8 cellular contexts compared by ENCODE assay signal in the genomic region with DNA sequence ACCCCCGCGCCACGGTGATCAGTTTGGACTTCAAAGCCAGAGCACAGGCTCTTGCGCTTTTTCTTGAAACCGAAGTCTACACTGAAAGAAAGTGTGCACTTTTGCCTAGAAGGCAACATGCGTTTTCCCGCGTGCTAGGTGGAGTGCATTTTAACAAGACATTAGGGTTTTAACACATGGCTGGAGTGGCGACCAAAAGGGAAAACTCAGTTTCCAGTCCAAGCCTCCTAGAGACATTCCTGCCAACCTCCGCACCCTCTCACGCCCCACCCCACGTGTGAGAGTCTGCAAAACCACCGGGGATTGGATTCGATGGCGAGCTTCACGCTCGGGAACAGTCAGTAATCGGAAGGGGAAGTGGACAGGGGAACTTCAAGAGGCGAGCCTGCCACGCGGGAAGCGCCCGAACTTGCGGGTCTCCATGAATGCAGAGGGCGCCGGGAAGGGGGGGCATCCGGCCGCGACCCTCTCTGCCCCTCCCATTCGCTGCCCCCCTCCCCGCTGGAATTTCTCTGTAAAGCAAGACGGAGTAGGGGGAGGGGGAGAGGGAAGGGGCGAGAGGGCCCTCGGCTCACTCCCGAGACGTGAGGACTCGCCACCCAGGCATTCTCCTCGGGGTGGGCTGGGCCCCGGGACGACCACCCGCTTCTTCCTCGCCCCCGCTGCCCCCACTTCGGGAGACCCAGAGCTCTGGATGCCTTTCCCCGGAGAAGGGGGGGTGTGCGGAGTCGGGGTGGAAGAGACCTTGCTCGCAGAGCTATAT. TPM values are rescaled to one million over a fixed set of nuclear protein-coding genes. Genes with fewer than 3 reads are reported as not detected.
DNase-seq lines count a peak whose midpoint lies in the region; ATAC-seq, FAIRE-seq and TF ChIP-seq lines count a peak whose summit lies in the region.

No MANE protein-coding gene starts in this region.

- intact Hi-C loops in lower leg skin (cut with DNase I; ENCODE audit: low total_unique reads) = loop anchor here (5.0 to 10.0 kb wide), 3 partner anchors 276 to 496 kb away; no protein-coding TSS in a partner anchor

- H3K4me3 Mint-ChIP-seq in T-helper 2 cell treated with Interferon-gamma antibody and Interleukin-4, amounts not matched to agents 5 μg/mL and 100 μg/mL, for 36 hours = peak overlapping the region; percentile 93
- H3K4me3 Mint-ChIP-seq in central memory CD8-positive, alpha-beta T cell = peak overlapping the region; percentile 95

- DNase-seq in GM18507 (ENCODE audit: extremely low spot score, insufficient read length, low read depth) (no peak), lower leg skin (ENCODE audit: low spot score in 2 of 2) (peak; percentile 35 to 93), NCI-H345 treated with DMSO at 0.1 percent for 48 hours (lab: John Stamatoyannopoulos, UW; ENCODE audit: unreplicated experiment) (no peak), HCEC 1CT (no peak), A172 (ENCODE audit: low spot score) (no peak)
- DNase-seq in T-helper 2 cell treated with Interferon-gamma antibody and Interleukin-4, amounts not matched to agents 5 μg/mL and 100 μg/mL, for 36 hours (ENCODE audit: low spot score) = peak; percentile 50
- no peak for DNase-seq in central memory CD8-positive, alpha-beta T cell (ENCODE audit: low spot score in 2 of 2)
- DNase-seq in stimulated activated CD8-positive, alpha-beta memory T cell treated with anti-CD3 and anti-CD28 coated beads, Interleukin-7, amount 100 ng/mL, for 4 hours (ENCODE audit: low read depth in 2 of 2) = peak; percentile 36 to 49

- peaks cover 23% of the 10 kb centered on the region for H3K4me1 Mint-ChIP-seq in T-helper 2 cell treated with Interferon-gamma antibody and Interleukin-4, amounts not matched to agents 5 μg/mL and 100 μg/mL, for 36 hours (ENCODE audit: low read depth)
- peaks cover 41% of the 10 kb centered on the region for H3K4me1 Mint-ChIP-seq in central memory CD8-positive, alpha-beta T cell

- peak overlapping the region; percentile 10 for H3K4me3 ChIP-seq in lower leg skin (ENCODE audit: low read depth, poor library complexity, severe bottlenecking)

- TF ChIP-seq POLR2A in lower leg skin (IDR thresholded peaks at IDR 0.05) = no peak

- no peak for ATAC-seq in central memory CD8-positive, alpha-beta T cell (replicated peaks; ENCODE audit: extremely low read depth, poor library complexity, severe bottlenecking)

- peaks cover 18% of the 10 kb centered on the region for H3K36me3 Mint-ChIP-seq in T-helper 2 cell treated with Interferon-gamma antibody and Interleukin-4, amounts not matched to agents 5 μg/mL and 100 μg/mL, for 36 hours (ENCODE audit: low read depth)
- H3K36me3 Mint-ChIP-seq in central memory CD8-positive, alpha-beta T cell (ENCODE audit: insufficient read depth) = peaks cover 51% of the 10 kb centered on the region

- H3K27me3 Mint-ChIP-seq in T-helper 2 cell treated with Interferon-gamma antibody and Interleukin-4, amounts not matched to agents 5 μg/mL and 100 μg/mL, for 36 hours (ENCODE audit: low read depth) = peaks cover 15% of the 10 kb centered on the region
- H3K27me3 Mint-ChIP-seq in central memory CD8-positive, alpha-beta T cell = no peaks in the 10 kb centered on the region

- 2 to 4% methylated on average over 33 to 48 of the region's 48 CpGs for WGBS in lower leg skin, 2 donors

- FAIRE-seq in GM18507 (lab: Jason Lieb, UNC) = peak; percentile 85

- H3K27ac Mint-ChIP-seq in T-helper 2 cell treated with Interferon-gamma antibody and Interleukin-4, amounts not matched to agents 5 μg/mL and 100 μg/mL, for 36 hours = peak overlapping the region; percentile 100
- peak overlapping the region; percentile 97 for H3K27ac Mint-ChIP-seq in central memory CD8-positive, alpha-beta T cell (ENCODE audit: low read depth)

- no peaks in the 10 kb centered on the region for H3K9me3 Mint-ChIP-seq in T-helper 2 cell treated with Interferon-gamma antibody and Interleukin-4, amounts not matched to agents 5 μg/mL and 100 μg/mL, for 36 hours
- H3K9me3 Mint-ChIP-seq in central memory CD8-positive, alpha-beta T cell = no peaks in the 10 kb centered on the region

- no peak for TF ChIP-seq CTCF in lower leg skin (IDR thresholded peaks at IDR 0.05)

RNA-seq across cellular contexts. Expression of gene CCND2, which starts 2.7 kb away (rescaled TPM):
- total RNA-seq in lower leg skin = 10 to 100 TPM; 14.5 to 29.5 (median 26.6) TPM
- not detected in 2 replicates for total RNA-seq in A172 (2014; rRNA removed; shearing (Covaris generic))

RNA-seq across cellular contexts. Expression of gene TIGAR, which starts 50.2 kb away (rescaled TPM):
- total RNA-seq in lower leg skin = 1 to 10 TPM; 2.3 to 5.1 (median 4.7) TPM
- total RNA-seq in A172 (2014; rRNA removed; shearing (Covaris generic)) = 8.8 and 8.9 TPM in 2 replicates

Comparison
In these comparisons a context has a peak if more than half of its experiments do, and no peak if none do; other contexts are left out.
1. DNase-seq: peak in T-helper 2 cell treated with Interferon-gamma antibody and Interleukin-4, amounts not matched to agents 5 μg/mL and 100 μg/mL, for 36 hours (single experiment), lower leg skin (2 of 2) and stimulated activated CD8-positive, alpha-beta memory T cell treated with anti-CD3 and anti-CD28 coated beads, Interleukin-7, amount 100 ng/mL, for 4 hours (2 of 2); none in GM18507 (single experiment), central memory CD8-positive, alpha-beta T cell (0 of 2), NCI-H345 treated with DMSO at 0.1 percent for 48 hours (single experiment), HCEC 1CT (single experiment) and A172 (single experiment).
2. RNA of gene CCND2, which starts 2.7 kb away (total RNA-seq): 14.5 to 29.5 TPM in lower leg skin; not detected in A172; every median in the first group is over 10 times any median in the second.